8 cellular contexts compared by ENCODE assay signal in the genomic region with DNA sequence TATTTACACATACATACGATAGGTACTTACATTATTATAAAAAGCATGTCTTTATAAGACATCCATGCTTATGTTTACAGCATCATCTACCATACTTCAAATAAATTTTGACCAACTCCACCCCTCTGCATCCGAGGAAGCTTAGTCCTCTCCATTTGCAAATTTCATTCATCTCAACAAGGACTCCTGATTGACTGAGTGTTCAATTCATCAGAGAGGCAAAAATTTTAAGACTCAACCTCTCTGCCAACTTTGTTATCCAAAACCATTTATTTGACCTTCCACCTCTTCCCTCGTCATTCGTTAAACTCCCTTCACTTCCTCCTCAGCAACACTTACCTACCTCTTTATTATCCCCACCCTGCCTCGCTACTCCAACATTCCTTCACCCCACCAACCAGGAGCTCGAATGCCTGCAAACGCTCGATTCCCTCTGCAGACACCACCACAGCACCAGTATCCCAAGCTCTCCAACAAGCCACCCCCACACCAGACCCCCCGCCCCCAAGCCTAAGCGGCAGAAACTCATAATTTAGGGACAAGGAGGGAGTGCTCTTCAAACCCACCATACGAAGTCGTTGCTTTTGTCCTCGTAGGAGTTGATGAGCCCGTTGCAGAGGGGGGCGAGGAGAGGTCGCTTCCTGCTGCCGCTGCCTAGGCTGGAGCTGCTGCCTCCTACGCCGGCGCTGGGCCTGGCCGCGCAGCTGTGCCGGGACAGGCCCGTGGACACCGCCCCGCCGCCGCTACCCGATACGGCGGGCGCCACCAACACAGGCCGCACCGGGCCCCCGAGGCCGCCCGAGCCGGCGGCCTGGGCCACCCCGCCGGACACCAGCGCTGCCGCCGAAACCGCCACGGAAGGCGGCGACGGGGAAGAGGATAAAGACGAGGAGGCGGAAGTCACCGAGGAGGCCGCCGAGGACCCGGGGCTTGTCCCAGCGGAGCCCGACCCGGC. TPM values are rescaled to one million over a fixed set of nuclear protein-coding genes. Genes with fewer than 3 reads are reported as not detected.
DNase-seq lines count a peak whose midpoint lies in the region; ATAC-seq, FAIRE-seq and TF ChIP-seq lines count a peak whose summit lies in the region.

No MANE protein-coding gene starts in this region.

- ATAC-seq in GM18867 (IDR thresholded peaks at IDR 0.05; ENCODE audit: unreplicated experiment): peak; percentile 25
- peak; percentile 28 for ATAC-seq in HG03095 (IDR thresholded peaks at IDR 0.05; ENCODE audit: unreplicated experiment)

- no peaks in the 10 kb centered on the region for H3K36me3 ChIP-seq in NT2/D1 (ENCODE audit: insufficient read depth, insufficient read length, low read length)
- H3K36me3 ChIP-seq in left ventricle myocardium inferior: no peaks in the 10 kb centered on the region

- peak overlapping the region; percentile 91 for H3K4me3 ChIP-seq in NT2/D1 (ENCODE audit: insufficient read length, low read depth)
- peak overlapping the region; percentile 89 for H3K4me3 ChIP-seq in left ventricle myocardium inferior

- peak overlapping the region; percentile 94 for H3K27ac Mint-ChIP-seq in progenitor cell of endocrine pancreas

- H3K9me3 ChIP-seq in NT2/D1 (ENCODE audit: insufficient read depth, low read length) (no peaks in the 10 kb centered on the region), left ventricle myocardium inferior (replicated peaks) (no peaks in the 10 kb centered on the region)

- H3K4me3 Mint-ChIP-seq in progenitor cell of endocrine pancreas (ENCODE audit: low read depth): peak overlapping the region; percentile 88

- no peaks in the 10 kb centered on the region for H3K27me3 Mint-ChIP-seq in progenitor cell of endocrine pancreas

- peak; percentile 65 for DNase-seq in CD1c-positive myeloid dendritic cell (ENCODE audit: extremely low spot score)
- DNase-seq in NT2/D1 (ENCODE audit: low read depth, low spot score): peak; percentile 59
- DNase-seq in amniotic epithelial cell (ENCODE audit: low read depth): peak; percentile 22
- no peak for DNase-seq in left ventricle myocardium inferior
- peak; percentile 29 for DNase-seq in progenitor cell of endocrine pancreas (ENCODE audit: low spot score, unreplicated experiment)
- DNase-seq in D721Med (ENCODE audit: insufficient read length, low spot score): no peak

- peaks cover 31% of the 10 kb centered on the region for H3K4me1 Mint-ChIP-seq in progenitor cell of endocrine pancreas (ENCODE audit: low read depth)

- FAIRE-seq in D721Med (lab: Jason Lieb, UNC): no peak

- no peaks in the 10 kb centered on the region for H3K4me1 ChIP-seq in NT2/D1 (ENCODE audit: insufficient read depth, insufficient read length)
- peaks cover 56% of the 10 kb centered on the region for H3K4me1 ChIP-seq in left ventricle myocardium inferior

- intact Hi-C loops in left ventricle myocardium inferior (cut with micrococcal nuclease): no loop called here

- H3K9me3 Mint-ChIP-seq in progenitor cell of endocrine pancreas (ENCODE audit: low read depth): no peaks in the 10 kb centered on the region

- H3K27me3 ChIP-seq in NT2/D1 (ENCODE audit: insufficient read depth, insufficient read length) (no peaks in the 10 kb centered on the region), left ventricle myocardium inferior (ENCODE audit: low read depth) (no peaks in the 10 kb centered on the region)

- TF ChIP-seq CTCF in left ventricle myocardium inferior (IDR thresholded peaks at IDR 0.05; ENCODE audit: borderline replicate concordance) (no peak), progenitor cell of endocrine pancreas (IDR thresholded peaks at IDR 0.05; ENCODE audit: unreplicated experiment) (no peak), D721Med (IDR thresholded peaks at IDR 0.05; ENCODE audit: insufficient read depth, missing control alignments) (no peak)

- H3K27ac ChIP-seq in left ventricle myocardium inferior (replicated peaks): peak overlapping the region; percentile 94

- H3K9ac ChIP-seq in NT2/D1 (ENCODE audit: insufficient read length, low read depth): peak overlapping the region; percentile 98

- H3K36me3 Mint-ChIP-seq in progenitor cell of endocrine pancreas (ENCODE audit: insufficient read depth): peaks cover 1% of the 10 kb centered on the region

RNA-seq across cellular contexts. Expression of gene COP1, which starts 0.8 kb away (rescaled TPM):
- total RNA-seq in left ventricle myocardium inferior (22.6 TPM), progenitor cell of endocrine pancreas (58.1 and 60.2 TPM in 2 replicates)

Comparison
In these comparisons a context has a peak if more than half of its experiments do, and no peak if none do; other contexts are left out.
1. DNase-seq: peak in CD1c-positive myeloid dendritic cell (single experiment), NT2/D1 (single experiment), amniotic epithelial cell (single experiment) and progenitor cell of endocrine pancreas (single experiment); none in left ventricle myocardium inferior (single experiment) and D721Med (single experiment).